10 cellular contexts compared by ENCODE assay signal in genomic region chr22:24147666-24148065, GRCh38. TPM values are rescaled to one million over a fixed set of nuclear protein-coding genes. Genes with fewer than 3 reads are reported as not detected.
DNase-seq lines count a peak whose midpoint lies in the region; ATAC-seq and TF ChIP-seq lines count a peak whose summit lies in the region.
"Had no signal": no experiment of that assay in that cellular context is flagged by ENCODE, and none has a peak within 500 bp of the region (broad histone marks: within the 10 kb centered on the region; RNA-seq: fewer than 3 reads in every experiment).

No MANE protein-coding gene starts in this region.

- TF ChIP-seq POLR2A in uterus (IDR thresholded peaks at IDR 0.05) = no peak

- H3K4me3 ChIP-seq in uterus = no peak overlapping the region

- ATAC-seq in Right ventricle myocardium inferior (no peak), Right ventricle myocardium superior (ENCODE audit: poor library complexity) (no peak), natural killer cell (peak in 1 of 3 donors; percentile 42), omental fat pad (ENCODE audit: low FRiP score) (no peak), GM21381 (IDR thresholded peaks at IDR 0.05; ENCODE audit: unreplicated experiment) (no peak)

- no peaks in the 10 kb centered on the region for H3K36me3 ChIP-seq in uterus

- no peaks in the 10 kb centered on the region for H3K9me3 ChIP-seq in uterus

- intact Hi-C loops in Right ventricle myocardium inferior (cut with DNase I) = no loop called here
- intact Hi-C loops in Right ventricle myocardium superior (cut with DNase I) = no loop called here
- intact Hi-C loops in natural killer cell (cut with micrococcal nuclease) = no loop called here
- intact Hi-C loops in uterus (cut with DNase I; ENCODE audit: low total_unique reads) = no loop called here

- no peaks in the 10 kb centered on the region for H3K27me3 Mint-ChIP-seq in natural killer cell (ENCODE audit: low read depth in 2 of 2)

- no peak for TF ChIP-seq CTCF in natural killer cell (IDR thresholded peaks at IDR 0.05)
- no peak for TF ChIP-seq CTCF in uterus (IDR thresholded peaks at IDR 0.05)
- no peak for TF ChIP-seq CTCF in omental fat pad (IDR thresholded peaks at IDR 0.05)

- peaks cover 19 to 22% of the 10 kb centered on the region in 2 donors for H3K4me1 ChIP-seq in uterus

- H3K4me3 Mint-ChIP-seq in natural killer cell = peak overlapping the region; percentile 61

- H3K27ac Mint-ChIP-seq in natural killer cell = peak overlapping the region; percentile 77 to 81

- H3K4me1 Mint-ChIP-seq in natural killer cell = peaks cover 38% of the 10 kb centered on the region in 2 donors

- H3K9me3 Mint-ChIP-seq in natural killer cell = no peaks in the 10 kb centered on the region

- no peaks in the 10 kb centered on the region for H3K27me3 ChIP-seq in uterus

- H3K27ac ChIP-seq in caudate nucleus (ENCODE audit: low read depth, low read length) = peak overlapping the region; percentile 67
- peak overlapping the region; percentile 84 to 90 for H3K27ac ChIP-seq in uterus

- peak; percentile 42 for DNase-seq in Right ventricle myocardium inferior (ENCODE audit: missing footprints)
- DNase-seq in Right ventricle myocardium superior = no peak
- DNase-seq in caudate nucleus (lab: John Stamatoyannopoulos, UW) = no peak
- DNase-seq in natural killer cell = no peak
- no peak for DNase-seq in uterus
- no peak for DNase-seq in omental fat pad (ENCODE audit: low spot score)
- DNase-seq in SHP77 treated with DMSO at 0.1 percent for 48 hours (lab: John Stamatoyannopoulos, UW) = no peak
- DNase-seq: NCI-H1930; stimulated activated CD4-positive, alpha-beta T cell treated with anti-CD3 and anti-CD28 coated beads, Interleukin-4, amount 100 ng/mL, for 4 hours had no signal

- H3K36me3 Mint-ChIP-seq in natural killer cell = no peaks in the 10 kb centered on the region

RNA-seq across cellular contexts. Expression of gene SUSD2, which starts 33.6 kb away (rescaled TPM):
- total RNA-seq in Right ventricle myocardium inferior (2.8 TPM), Right ventricle myocardium superior (2.6 TPM), natural killer cell (1 to 10 TPM in 2 of 3 donors, under 1 TPM in 1; 0.75 to 1.7 (median 1.5) TPM), uterus (10 to 100 TPM in 1 of 4 donors, 1 to 10 TPM in 2, under 1 TPM in 1; 0.88 to 17.6 (median 2.8) TPM), omental fat pad (1 to 10 TPM; 2.3 to 8.0 (median 4.7) TPM)
